In genomic region chr1:150262388-150263320, GRCh38 we compare ENCODE assay signal across 1 cellular context.
A peak's percentile ranks its signal among the peaks of the same experiment; 100 is the strongest.
TF ChIP-seq lines count a peak whose summit lies in the region.

No MANE protein-coding gene starts in this region.

TF ChIP-seq in K562, 482 proteins besides CTCF, POLR2A, EP300 and RAD21:
- TF ChIP-seq, protein P1, sequence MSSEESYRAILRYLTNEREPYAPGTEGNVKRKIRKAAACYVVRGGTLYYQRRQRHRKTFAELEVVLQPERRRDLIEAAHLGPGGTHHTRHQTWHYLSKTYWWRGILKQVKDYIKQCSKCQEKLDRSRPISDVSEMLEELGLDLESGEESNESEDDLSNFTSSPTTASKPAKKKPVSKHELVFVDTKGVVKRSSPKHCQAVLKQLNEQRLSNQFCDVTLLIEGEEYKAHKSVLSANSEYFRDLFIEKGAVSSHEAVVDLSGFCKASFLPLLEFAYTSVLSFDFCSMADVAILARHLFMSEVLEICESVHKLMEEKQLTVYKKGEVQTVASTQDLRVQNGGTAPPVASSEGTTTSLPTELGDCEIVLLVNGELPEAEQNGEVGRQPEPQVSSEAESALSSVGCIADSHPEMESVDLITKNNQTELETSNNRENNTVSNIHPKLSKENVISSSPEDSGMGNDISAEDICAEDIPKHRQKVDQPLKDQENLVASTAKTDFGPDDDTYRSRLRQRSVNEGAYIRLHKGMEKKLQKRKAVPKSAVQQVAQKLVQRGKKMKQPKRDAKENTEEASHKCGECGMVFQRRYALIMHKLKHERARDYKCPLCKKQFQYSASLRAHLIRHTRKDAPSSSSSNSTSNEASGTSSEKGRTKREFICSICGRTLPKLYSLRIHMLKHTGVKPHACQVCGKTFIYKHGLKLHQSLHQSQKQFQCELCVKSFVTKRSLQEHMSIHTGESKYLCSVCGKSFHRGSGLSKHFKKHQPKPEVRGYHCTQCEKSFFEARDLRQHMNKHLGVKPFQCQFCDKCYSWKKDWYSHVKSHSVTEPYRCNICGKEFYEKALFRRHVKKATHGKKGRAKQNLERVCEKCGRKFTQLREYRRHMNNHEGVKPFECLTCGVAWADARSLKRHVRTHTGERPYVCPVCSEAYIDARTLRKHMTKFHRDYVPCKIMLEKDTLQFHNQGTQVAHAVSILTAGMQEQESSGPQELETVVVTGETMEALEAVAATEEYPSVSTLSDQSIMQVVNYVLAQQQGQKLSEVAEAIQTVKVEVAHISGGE (CRISPR knock-in tag; IDR thresholded peaks at IDR 0.05) = no peak
- no peak for TF ChIP-seq ZNF232 (CRISPR knock-in tag; IDR thresholded peaks at IDR 0.05)
- TF ChIP-seq ESRRA (IDR thresholded peaks at IDR 0.05; ENCODE audit: borderline replicate concordance, low read depth) = no peak
- TF ChIP-seq POLR2G (IDR thresholded peaks at IDR 0.05; ENCODE audit: low read depth, low read length) = 0 out of 2 replicates have a peak, but pooled peaks have one; percentile 36
- TF ChIP-seq HLTF (IDR thresholded peaks at IDR 0.05) = no peak
- no peak for TF ChIP-seq BCL6 (CRISPR knock-in tag; IDR thresholded peaks at IDR 0.05)
- TF ChIP-seq SP2 (IDR thresholded peaks at IDR 0.05; ENCODE audit: extremely low read depth, low read depth, low read length, poor library complexity, severe bottlenecking) = no peak
- no peak for TF ChIP-seq FOXK1 (CRISPR knock-in tag; IDR thresholded peaks at IDR 0.05; ENCODE audit: borderline replicate concordance)
- peak; percentile 16; the same call in 1 of the 2 replicates for TF ChIP-seq ZNF384 (IDR thresholded peaks at IDR 0.05; ENCODE audit: low read depth, low read length)
- no peak for TF ChIP-seq NFIC (IDR thresholded peaks at IDR 0.05)
- TF ChIP-seq ZNF655 (CRISPR knock-in tag; IDR thresholded peaks at IDR 0.05) = no peak
- TF ChIP-seq CREM (IDR thresholded peaks at IDR 0.05; ENCODE audit: low read depth) = no peak
- 0 out of 2 replicates have a peak, but pooled peaks have one; percentile 23 for TF ChIP-seq GABPA (tag; conservative IDR thresholded peaks at IDR 0.05; ENCODE audit: low read depth)
- peak; percentile 43 for TF ChIP-seq DACH1 (IDR thresholded peaks at IDR 0.05; ENCODE audit: partially characterized antibody)
- no peak for TF ChIP-seq HEY1 (CRISPR knock-in tag; IDR thresholded peaks at IDR 0.05; ENCODE audit: borderline replicate concordance)
- TF ChIP-seq TGIF2 (CRISPR knock-in tag; IDR thresholded peaks at IDR 0.05) = no peak
- no peak for TF ChIP-seq NFXL1 (CRISPR knock-in tag; IDR thresholded peaks at IDR 0.05)
- TF ChIP-seq, protein P2, sequence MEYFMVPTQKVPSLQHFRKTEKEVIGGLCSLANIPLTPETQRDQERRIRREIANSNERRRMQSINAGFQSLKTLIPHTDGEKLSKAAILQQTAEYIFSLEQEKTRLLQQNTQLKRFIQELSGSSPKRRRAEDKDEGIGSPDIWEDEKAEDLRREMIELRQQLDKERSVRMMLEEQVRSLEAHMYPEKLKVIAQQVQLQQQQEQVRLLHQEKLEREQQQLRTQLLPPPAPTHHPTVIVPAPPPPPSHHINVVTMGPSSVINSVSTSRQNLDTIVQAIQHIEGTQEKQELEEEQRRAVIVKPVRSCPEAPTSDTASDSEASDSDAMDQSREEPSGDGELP (CRISPR knock-in tag; IDR thresholded peaks at IDR 0.05; ENCODE audit: borderline replicate concordance) = peak; percentile 41; the same call in 1 of the 2 replicates
- TF ChIP-seq KAT8 (IDR thresholded peaks at IDR 0.05; ENCODE audit: low read depth) = no peak
- no peak for TF ChIP-seq ZNF347 (CRISPR knock-in tag; IDR thresholded peaks at IDR 0.05; ENCODE audit: low read depth)
- TF ChIP-seq ETV1 (tag; conservative IDR thresholded peaks at IDR 0.05; ENCODE audit: low read depth) = 0 out of 2 replicates have a peak, but pooled peaks have one; percentile 13
- peak in 1 of 3 experiments; percentile 49 for TF ChIP-seq YY1 (IDR thresholded peaks at IDR 0.05; ENCODE audit: borderline replicate concordance in 1 of 3, control insufficient read depth in 1 of 3, extremely low read depth in 1 of 3, insufficient read depth in 3 of 3, insufficient read length in 1 of 3, insufficient replicate concordance in 2 of 3, low read depth in 1 of 3, low read length in 2 of 3)
- no peak for TF ChIP-seq ZC3H4 (CRISPR knock-in tag; IDR thresholded peaks at IDR 0.05; ENCODE audit: borderline replicate concordance)
- no peak for TF ChIP-seq ZFP30 (CRISPR knock-in tag; IDR thresholded peaks at IDR 0.05; ENCODE audit: borderline replicate concordance)
- no peak for TF ChIP-seq ILK (tag; IDR thresholded peaks at IDR 0.05; ENCODE audit: borderline replicate concordance, low read depth)
- TF ChIP-seq, protein P3, sequence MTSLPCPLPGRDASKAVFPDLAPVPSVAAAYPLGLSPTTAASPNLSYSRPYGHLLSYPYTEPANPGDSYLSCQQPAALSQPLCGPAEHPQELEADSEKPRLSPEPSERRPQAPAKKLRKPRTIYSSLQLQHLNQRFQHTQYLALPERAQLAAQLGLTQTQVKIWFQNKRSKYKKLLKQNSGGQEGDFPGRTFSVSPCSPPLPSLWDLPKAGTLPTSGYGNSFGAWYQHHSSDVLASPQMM (CRISPR knock-in tag; IDR thresholded peaks at IDR 0.05) = no peak
- no peak for TF ChIP-seq GATAD2B (IDR thresholded peaks at IDR 0.05; ENCODE audit: borderline replicate concordance)
- TF ChIP-seq, protein P4, sequence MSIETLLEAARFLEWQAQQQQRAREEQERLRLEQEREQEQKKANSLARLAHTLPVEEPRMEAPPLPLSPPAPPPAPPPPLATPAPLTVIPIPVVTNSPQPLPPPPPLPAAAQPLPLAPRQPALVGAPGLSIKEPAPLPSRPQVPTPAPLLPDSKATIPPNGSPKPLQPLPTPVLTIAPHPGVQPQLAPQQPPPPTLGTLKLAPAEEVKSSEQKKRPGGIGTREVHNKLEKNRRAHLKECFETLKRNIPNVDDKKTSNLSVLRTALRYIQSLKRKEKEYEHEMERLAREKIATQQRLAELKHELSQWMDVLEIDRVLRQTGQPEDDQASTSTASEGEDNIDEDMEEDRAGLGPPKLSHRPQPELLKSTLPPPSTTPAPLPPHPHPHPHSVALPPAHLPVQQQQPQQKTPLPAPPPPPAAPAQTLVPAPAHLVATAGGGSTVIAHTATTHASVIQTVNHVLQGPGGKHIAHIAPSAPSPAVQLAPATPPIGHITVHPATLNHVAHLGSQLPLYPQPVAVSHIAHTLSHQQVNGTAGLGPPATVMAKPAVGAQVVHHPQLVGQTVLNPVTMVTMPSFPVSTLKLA (conservative IDR thresholded peaks at IDR 0.05) = no peak
TF ChIP-seq in K562: peak in this region for 7.
